1 cellular context compared by ENCODE assay signal in genomic region chr17:40648326-40648968, GRCh38.
TF ChIP-seq lines count a peak whose summit lies in the region.

No MANE protein-coding gene starts in this region.

TF ChIP-seq in HepG2, 621 proteins besides CTCF, POLR2A, EP300 and RAD21 (continued from another document and continues in another):
- no peak; the same call in 1 of the 2 replicates for TF ChIP-seq HOXA3 (CRISPR knock-in tag; IDR thresholded peaks at IDR 0.05)
- TF ChIP-seq SRSF9 (IDR thresholded peaks at IDR 0.05; ENCODE audit: borderline replicate concordance, insufficient read depth, low read depth, low read length, poor library complexity, severe bottlenecking), result no peak
- peak; percentile 33 for TF ChIP-seq ZNF788 (CRISPR knock-in tag; IDR thresholded peaks at IDR 0.05; ENCODE audit: borderline replicate concordance)
- TF ChIP-seq GTF3A (CRISPR knock-in tag; conservative IDR thresholded peaks at IDR 0.05), result no peak
- TF ChIP-seq, protein P1, sequence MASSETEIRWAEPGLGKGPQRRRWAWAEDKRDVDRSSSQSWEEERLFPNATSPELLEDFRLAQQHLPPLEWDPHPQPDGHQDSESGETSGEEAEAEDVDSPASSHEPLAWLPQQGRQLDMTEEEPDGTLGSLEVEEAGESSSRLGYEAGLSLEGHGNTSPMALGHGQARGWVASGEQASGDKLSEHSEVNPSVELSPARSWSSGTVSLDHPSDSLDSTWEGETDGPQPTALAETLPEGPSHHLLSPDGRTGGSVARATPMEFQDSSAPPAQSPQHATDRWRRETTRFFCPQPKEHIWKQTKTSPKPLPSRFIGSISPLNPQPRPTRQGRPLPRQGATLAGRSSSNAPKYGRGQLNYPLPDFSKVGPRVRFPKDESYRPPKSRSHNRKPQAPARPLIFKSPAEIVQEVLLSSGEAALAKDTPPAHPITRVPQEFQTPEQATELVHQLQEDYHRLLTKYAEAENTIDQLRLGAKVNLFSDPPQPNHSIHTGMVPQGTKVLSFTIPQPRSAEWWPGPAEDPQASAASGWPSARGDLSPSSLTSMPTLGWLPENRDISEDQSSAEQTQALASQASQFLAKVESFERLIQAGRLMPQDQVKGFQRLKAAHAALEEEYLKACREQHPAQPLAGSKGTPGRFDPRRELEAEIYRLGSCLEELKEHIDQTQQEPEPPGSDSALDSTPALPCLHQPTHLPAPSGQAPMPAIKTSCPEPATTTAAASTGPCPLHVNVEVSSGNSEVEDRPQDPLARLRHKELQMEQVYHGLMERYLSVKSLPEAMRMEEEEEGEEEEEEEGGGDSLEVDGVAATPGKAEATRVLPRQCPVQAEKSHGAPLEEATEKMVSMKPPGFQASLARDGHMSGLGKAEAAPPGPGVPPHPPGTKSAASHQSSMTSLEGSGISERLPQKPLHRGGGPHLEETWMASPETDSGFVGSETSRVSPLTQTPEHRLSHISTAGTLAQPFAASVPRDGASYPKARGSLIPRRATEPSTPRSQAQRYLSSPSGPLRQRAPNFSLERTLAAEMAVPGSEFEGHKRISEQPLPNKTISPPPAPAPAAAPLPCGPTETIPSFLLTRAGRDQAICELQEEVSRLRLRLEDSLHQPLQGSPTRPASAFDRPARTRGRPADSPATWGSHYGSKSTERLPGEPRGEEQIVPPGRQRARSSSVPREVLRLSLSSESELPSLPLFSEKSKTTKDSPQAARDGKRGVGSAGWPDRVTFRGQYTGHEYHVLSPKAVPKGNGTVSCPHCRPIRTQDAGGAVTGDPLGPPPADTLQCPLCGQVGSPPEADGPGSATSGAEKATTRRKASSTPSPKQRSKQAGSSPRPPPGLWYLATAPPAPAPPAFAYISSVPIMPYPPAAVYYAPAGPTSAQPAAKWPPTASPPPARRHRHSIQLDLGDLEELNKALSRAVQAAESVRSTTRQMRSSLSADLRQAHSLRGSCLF (CRISPR knock-in tag; IDR thresholded peaks at IDR 0.05; ENCODE audit: borderline replicate concordance), result peak; percentile 2
- no peak for TF ChIP-seq RFXAP (CRISPR knock-in tag; IDR thresholded peaks at IDR 0.05; ENCODE audit: borderline replicate concordance)
- peak; percentile 41; the same call in 1 of the 2 replicates for TF ChIP-seq SOX5 (CRISPR knock-in tag; IDR thresholded peaks at IDR 0.05; ENCODE audit: borderline replicate concordance)
- TF ChIP-seq CREM (IDR thresholded peaks at IDR 0.05), result no peak
- TF ChIP-seq CREM (CRISPR knock-in tag; IDR thresholded peaks at IDR 0.05), result no peak
- TF ChIP-seq SIX4 (CRISPR knock-in tag; IDR thresholded peaks at IDR 0.05), result no peak
- TF ChIP-seq ZEB1 (IDR thresholded peaks at IDR 0.05; ENCODE audit: insufficient replicate concordance, low read depth), result no peak
- TF ChIP-seq, protein P2, sequence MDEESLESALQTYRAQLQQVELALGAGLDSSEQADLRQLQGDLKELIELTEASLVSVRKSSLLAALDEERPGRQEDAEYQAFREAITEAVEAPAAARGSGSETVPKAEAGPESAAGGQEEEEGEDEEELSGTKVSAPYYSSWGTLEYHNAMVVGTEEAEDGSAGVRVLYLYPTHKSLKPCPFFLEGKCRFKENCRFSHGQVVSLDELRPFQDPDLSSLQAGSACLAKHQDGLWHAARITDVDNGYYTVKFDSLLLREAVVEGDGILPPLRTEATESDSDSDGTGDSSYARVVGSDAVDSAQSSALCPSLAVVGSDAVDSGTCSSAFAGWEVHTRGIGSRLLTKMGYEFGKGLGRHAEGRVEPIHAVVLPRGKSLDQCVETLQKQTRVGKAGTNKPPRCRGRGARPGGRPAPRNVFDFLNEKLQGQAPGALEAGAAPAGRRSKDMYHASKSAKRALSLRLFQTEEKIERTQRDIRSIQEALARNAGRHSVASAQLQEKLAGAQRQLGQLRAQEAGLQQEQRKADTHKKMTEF (CRISPR knock-in tag; IDR thresholded peaks at IDR 0.05), result peak; percentile 34; the same call in 1 of the 2 replicates
- TF ChIP-seq PAWR (CRISPR knock-in tag; IDR thresholded peaks at IDR 0.05; ENCODE audit: borderline replicate concordance), result peak; percentile 59; the same call in 1 of the 2 replicates
- TF ChIP-seq, protein P3, sequence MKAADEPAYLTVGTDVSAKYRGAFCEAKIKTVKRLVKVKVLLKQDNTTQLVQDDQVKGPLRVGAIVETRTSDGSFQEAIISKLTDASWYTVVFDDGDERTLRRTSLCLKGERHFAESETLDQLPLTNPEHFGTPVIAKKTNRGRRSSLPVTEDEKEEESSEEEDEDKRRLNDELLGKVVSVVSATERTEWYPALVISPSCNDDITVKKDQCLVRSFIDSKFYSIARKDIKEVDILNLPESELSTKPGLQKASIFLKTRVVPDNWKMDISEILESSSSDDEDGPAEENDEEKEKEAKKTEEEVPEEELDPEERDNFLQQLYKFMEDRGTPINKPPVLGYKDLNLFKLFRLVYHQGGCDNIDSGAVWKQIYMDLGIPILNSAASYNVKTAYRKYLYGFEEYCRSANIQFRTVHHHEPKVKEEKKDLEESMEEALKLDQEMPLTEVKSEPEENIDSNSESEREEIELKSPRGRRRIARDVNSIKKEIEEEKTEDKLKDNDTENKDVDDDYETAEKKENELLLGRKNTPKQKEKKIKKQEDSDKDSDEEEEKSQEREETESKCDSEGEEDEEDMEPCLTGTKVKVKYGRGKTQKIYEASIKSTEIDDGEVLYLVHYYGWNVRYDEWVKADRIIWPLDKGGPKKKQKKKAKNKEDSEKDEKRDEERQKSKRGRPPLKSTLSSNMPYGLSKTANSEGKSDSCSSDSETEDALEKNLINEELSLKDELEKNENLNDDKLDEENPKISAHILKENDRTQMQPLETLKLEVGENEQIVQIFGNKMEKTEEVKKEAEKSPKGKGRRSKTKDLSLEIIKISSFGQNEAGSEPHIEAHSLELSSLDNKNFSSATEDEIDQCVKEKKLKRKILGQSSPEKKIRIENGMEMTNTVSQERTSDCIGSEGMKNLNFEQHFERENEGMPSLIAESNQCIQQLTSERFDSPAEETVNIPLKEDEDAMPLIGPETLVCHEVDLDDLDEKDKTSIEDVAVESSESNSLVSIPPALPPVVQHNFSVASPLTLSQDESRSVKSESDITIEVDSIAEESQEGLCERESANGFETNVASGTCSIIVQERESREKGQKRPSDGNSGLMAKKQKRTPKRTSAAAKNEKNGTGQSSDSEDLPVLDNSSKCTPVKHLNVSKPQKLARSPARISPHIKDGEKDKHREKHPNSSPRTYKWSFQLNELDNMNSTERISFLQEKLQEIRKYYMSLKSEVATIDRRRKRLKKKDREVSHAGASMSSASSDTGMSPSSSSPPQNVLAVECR (CRISPR knock-in tag; IDR thresholded peaks at IDR 0.05; ENCODE audit: borderline replicate concordance), result peak; percentile 22
- TF ChIP-seq ZBTB20 (CRISPR knock-in tag; IDR thresholded peaks at IDR 0.05; ENCODE audit: borderline replicate concordance, low read depth), result peak; percentile 6; the same call in 1 of the 2 replicates
- TF ChIP-seq ZNF296 (CRISPR knock-in tag; conservative IDR thresholded peaks at IDR 0.05), result no peak
- TF ChIP-seq RELA (CRISPR knock-in tag; IDR thresholded peaks at IDR 0.05), result no peak
- TF ChIP-seq ZNF570 (CRISPR knock-in tag; IDR thresholded peaks at IDR 0.05; ENCODE audit: borderline replicate concordance), result 0 out of 2 replicates have a peak, but pooled peaks have one; percentile 20
- no peak for TF ChIP-seq ZFX (CRISPR knock-in tag; IDR thresholded peaks at IDR 0.05; ENCODE audit: low read depth)
- TF ChIP-seq GZF1 (CRISPR knock-in tag; IDR thresholded peaks at IDR 0.05), result no peak
- TF ChIP-seq ZNF883 (CRISPR knock-in tag; IDR thresholded peaks at IDR 0.05; ENCODE audit: not compliant biosample characterization), result no peak
- TF ChIP-seq RXRB (CRISPR knock-in tag; IDR thresholded peaks at IDR 0.05; ENCODE audit: borderline replicate concordance), result no peak
- TF ChIP-seq SMAD1 (CRISPR knock-in tag; IDR thresholded peaks at IDR 0.05; ENCODE audit: borderline replicate concordance, low read depth), result no peak
- no peak for TF ChIP-seq RBM39 (IDR thresholded peaks at IDR 0.05; ENCODE audit: low read depth, low read length, poor library complexity, severe bottlenecking)
- 0 out of 2 replicates have a peak, but pooled peaks have one; percentile 9 for TF ChIP-seq ZNF747 (CRISPR knock-in tag; IDR thresholded peaks at IDR 0.05; ENCODE audit: borderline replicate concordance)
- no peak for TF ChIP-seq MXI1 (IDR thresholded peaks at IDR 0.05; ENCODE audit: borderline replicate concordance, low read depth, low read length)
- no peak for TF ChIP-seq ZNF674 (CRISPR knock-in tag; IDR thresholded peaks at IDR 0.05; ENCODE audit: low read depth)
- no peak for TF ChIP-seq ZNF24 (IDR thresholded peaks at IDR 0.05)
- TF ChIP-seq TCF7L2 (IDR thresholded peaks at IDR 0.05; ENCODE audit: low read depth, low read length), result no peak
- no peak for TF ChIP-seq SOX6 (IDR thresholded peaks at IDR 0.05)
- peak; percentile 33; the same call in 1 of the 2 replicates for TF ChIP-seq SOX6 (CRISPR knock-in tag; IDR thresholded peaks at IDR 0.05)
- TF ChIP-seq PAF1 (CRISPR knock-in tag; IDR thresholded peaks at IDR 0.05), result no peak
- TF ChIP-seq ZUFSP (CRISPR knock-in tag; IDR thresholded peaks at IDR 0.05; ENCODE audit: borderline replicate concordance), result no peak
- no peak for TF ChIP-seq ZFAT (CRISPR knock-in tag; conservative IDR thresholded peaks at IDR 0.05)
- TF ChIP-seq, protein P4, sequence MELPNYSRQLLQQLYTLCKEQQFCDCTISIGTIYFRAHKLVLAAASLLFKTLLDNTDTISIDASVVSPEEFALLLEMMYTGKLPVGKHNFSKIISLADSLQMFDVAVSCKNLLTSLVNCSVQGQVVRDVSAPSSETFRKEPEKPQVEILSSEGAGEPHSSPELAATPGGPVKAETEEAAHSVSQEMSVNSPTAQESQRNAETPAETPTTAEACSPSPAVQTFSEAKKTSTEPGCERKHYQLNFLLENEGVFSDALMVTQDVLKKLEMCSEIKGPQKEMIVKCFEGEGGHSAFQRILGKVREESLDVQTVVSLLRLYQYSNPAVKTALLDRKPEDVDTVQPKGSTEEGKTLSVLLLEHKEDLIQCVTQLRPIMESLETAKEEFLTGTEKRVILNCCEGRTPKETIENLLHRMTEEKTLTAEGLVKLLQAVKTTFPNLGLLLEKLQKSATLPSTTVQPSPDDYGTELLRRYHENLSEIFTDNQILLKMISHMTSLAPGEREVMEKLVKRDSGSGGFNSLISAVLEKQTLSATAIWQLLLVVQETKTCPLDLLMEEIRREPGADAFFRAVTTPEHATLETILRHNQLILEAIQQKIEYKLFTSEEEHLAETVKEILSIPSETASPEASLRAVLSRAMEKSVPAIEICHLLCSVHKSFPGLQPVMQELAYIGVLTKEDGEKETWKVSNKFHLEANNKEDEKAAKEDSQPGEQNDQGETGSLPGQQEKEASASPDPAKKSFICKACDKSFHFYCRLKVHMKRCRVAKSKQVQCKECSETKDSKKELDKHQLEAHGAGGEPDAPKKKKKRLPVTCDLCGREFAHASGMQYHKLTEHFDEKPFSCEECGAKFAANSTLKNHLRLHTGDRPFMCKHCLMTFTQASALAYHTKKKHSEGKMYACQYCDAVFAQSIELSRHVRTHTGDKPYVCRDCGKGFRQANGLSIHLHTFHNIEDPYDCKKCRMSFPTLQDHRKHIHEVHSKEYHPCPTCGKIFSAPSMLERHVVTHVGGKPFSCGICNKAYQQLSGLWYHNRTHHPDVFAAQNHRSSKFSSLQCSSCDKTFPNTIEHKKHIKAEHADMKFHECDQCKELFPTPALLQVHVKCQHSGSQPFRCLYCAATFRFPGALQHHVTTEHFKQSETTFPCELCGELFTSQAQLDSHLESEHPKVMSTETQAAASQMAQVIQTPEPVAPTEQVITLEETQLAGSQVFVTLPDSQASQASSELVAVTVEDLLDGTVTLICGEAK (IDR thresholded peaks at IDR 0.05), result no peak
- TF ChIP-seq, protein P4 (CRISPR knock-in tag; IDR thresholded peaks at IDR 0.05), result no peak
- TF ChIP-seq ZSCAN29 (CRISPR knock-in tag; conservative IDR thresholded peaks at IDR 0.05), result peak; percentile 95
- no peak for TF ChIP-seq AGO1 (IDR thresholded peaks at IDR 0.05; ENCODE audit: low read depth, low read length, poor library complexity, severe bottlenecking)
- no peak for TF ChIP-seq YY1 (IDR thresholded peaks at IDR 0.05; ENCODE audit: insufficient read depth, insufficient replicate concordance, low read depth, low read length)
- TF ChIP-seq ZNF878 (CRISPR knock-in tag; IDR thresholded peaks at IDR 0.05), result no peak
- TF ChIP-seq RCOR2 (CRISPR knock-in tag; IDR thresholded peaks at IDR 0.05), result no peak
- TF ChIP-seq KAT7 (CRISPR knock-in tag; IDR thresholded peaks at IDR 0.05; ENCODE audit: borderline replicate concordance), result 0 out of 2 replicates have a peak, but pooled peaks have one; percentile 27
